ENCODE assay signal across 29 cellular contexts in genomic region chr1:53787655-53788054, GRCh38. TPM values are rescaled to one million over a fixed set of nuclear protein-coding genes. Genes with fewer than 3 reads are reported as not detected.
"Had no signal": no experiment of that assay in that cellular context is flagged by ENCODE, and none has a peak within 500 bp of the region (broad histone marks: within the 10 kb centered on the region; RNA-seq: fewer than 3 reads in every experiment).

No MANE protein-coding gene starts in this region.

- H3K4me1 ChIP-seq: neural progenitor cell, parathyroid adenoma, psoas muscle, stomach, thyroid gland, tibial nerve, upper lobe of left lung, vagina had no signal

- H3K27ac ChIP-seq: neural progenitor cell, ovary, parathyroid adenoma, psoas muscle, skin epidermis, stomach, thoracic aorta, thyroid gland, tibial nerve, upper lobe of left lung, vagina had no signal

- H3K4me3 ChIP-seq: neural progenitor cell, ovary, psoas muscle, skin epidermis, smooth muscle cell, stomach, thoracic aorta, thyroid gland, tibial nerve, upper lobe of left lung, vagina had no signal

- H3K4me2 ChIP-seq: neural progenitor cell, smooth muscle cell had no signal

- H3K9ac ChIP-seq: neural progenitor cell, parathyroid adenoma had no signal

- ATAC-seq: natural killer cell; psoas muscle; right cardiac atrium; sciatic nerve; stimulated activated effector memory CD8-positive, alpha-beta T cell treated with anti-CD3 and anti-CD28 coated beads, Interleukin-12 subunit alpha, Interleukin-12 subunit beta, amount 100 ng/mL, for 72 hours; stimulated activated naive B cell treated with anti-CD40 and anti-IgM and Interleukin-4, amounts not matched to agents 10 μg/mL and 1 μg/mL and 100 μg/mL, for 72 hours had no signal

- H3K9me3 ChIP-seq: ovary, psoas muscle, stomach, thoracic aorta, thyroid gland, tibial nerve, upper lobe of left lung, vagina had no signal

- H3K36me3 ChIP-seq: neural progenitor cell, ovary, thoracic aorta, thyroid gland had no signal

- FAIRE-seq: urothelium cell line had no signal

- H3K27me3 ChIP-seq: neural progenitor cell, ovary, stomach, thyroid gland, tibial nerve, upper lobe of left lung, vagina had no signal

- H3K79me2 ChIP-seq: parathyroid adenoma had no signal

- DNase-seq: natural killer cell; occipital lobe; ovary; posterior cingulate gyrus; psoas muscle; right cardiac atrium; stimulated activated CD4-positive, alpha-beta T cell treated with anti-CD3 and anti-CD28 coated beads, Interleukin-15, amount 100 ng/mL, for 24 hours; stimulated activated CD4-positive, alpha-beta T cell treated with anti-CD3 and anti-CD28 coated beads, Interleukin-2, amount 100 ng/mL, for 24 hours; stimulated activated CD4-positive, alpha-beta T cell treated with anti-CD3 and anti-CD28 coated beads, Interleukin-2, amount 100 ng/mL, for 48 hours; stimulated activated CD4-positive, alpha-beta T cell treated with anti-CD3 and anti-CD28 coated beads, Interleukin-4, amount 100 ng/mL, for 24 hours; stimulated activated naive B cell treated with anti-CD40 and anti-IgM and Interleukin-4, amounts not matched to agents 10 μg/mL and 1 μg/mL and 100 μg/mL, for 72 hours; stimulated activated naive CD4-positive, alpha-beta T cell treated with Interleukin-2 at 50 U/mL for 16 hours; stomach; thyroid gland; trophoblast cell; upper lobe of left lung had no signal

- H2AFZ ChIP-seq: neural progenitor cell, parathyroid adenoma had no signal

RNA-seq across cellular contexts. Expression of gene GLIS1, which starts 48.7 kb away (rescaled TPM):
- total RNA-seq: natural killer cell, occipital lobe, progenitor cell of endocrine pancreas, temporal lobe had no signal
- polyA plus RNA-seq: neural cell had no signal
